ENCODE assay signal across 1 cellular context in genomic region chr9:93202919-93203712, GRCh38.
TF ChIP-seq lines count a peak whose summit lies in the region.

No MANE protein-coding gene starts in this region.

TF ChIP-seq in HepG2, 621 proteins besides CTCF, POLR2A, EP300 and RAD21 (continued from another document):
- TF ChIP-seq ZNF318 (CRISPR knock-in tag; IDR thresholded peaks at IDR 0.05) (no peak), ZNF609 (CRISPR knock-in tag; IDR thresholded peaks at IDR 0.05; ENCODE audit: borderline replicate concordance) (0 out of 2 replicates have a peak, but pooled peaks have one; percentile 17), TAF1 (CRISPR knock-in tag; IDR thresholded peaks at IDR 0.05) (no peak), ZNF782 (CRISPR knock-in tag; IDR thresholded peaks at IDR 0.05; ENCODE audit: borderline replicate concordance) (no peak), WIZ (CRISPR knock-in tag; IDR thresholded peaks at IDR 0.05) (no peak), ZMYM4 (CRISPR knock-in tag; IDR thresholded peaks at IDR 0.05) (no peak), TOPORS (CRISPR knock-in tag; IDR thresholded peaks at IDR 0.05) (no peak), ZFP1 (CRISPR knock-in tag; IDR thresholded peaks at IDR 0.05) (no peak), ZNF687 (CRISPR knock-in tag; IDR thresholded peaks at IDR 0.05) (peak; percentile 57), ZFY (CRISPR knock-in tag; IDR thresholded peaks at IDR 0.05) (0 out of 2 replicates have a peak, but pooled peaks have one; percentile 30), NCOA5 (CRISPR knock-in tag; IDR thresholded peaks at IDR 0.05) (no peak), ZNF101 (CRISPR knock-in tag; IDR thresholded peaks at IDR 0.05; ENCODE audit: borderline replicate concordance, low read depth) (no peak), ZNF672 (CRISPR knock-in tag; IDR thresholded peaks at IDR 0.05) (no peak), STAT5B (CRISPR knock-in tag; IDR thresholded peaks at IDR 0.05) (no peak), YY1 (IDR thresholded peaks at IDR 0.05; ENCODE audit: insufficient read depth, insufficient replicate concordance, low read depth, low read length) (no peak), ZNF567 (CRISPR knock-in tag; IDR thresholded peaks at IDR 0.05; ENCODE audit: borderline replicate concordance) (no peak), ZFP36L1 (CRISPR knock-in tag; IDR thresholded peaks at IDR 0.05) (no peak), FOXK2 (IDR thresholded peaks at IDR 0.05) (no peak), MXD4 (CRISPR knock-in tag; IDR thresholded peaks at IDR 0.05) (0 out of 2 replicates have a peak, but pooled peaks have one; percentile 8), STAT6 (CRISPR knock-in tag; IDR thresholded peaks at IDR 0.05; ENCODE audit: borderline replicate concordance) (no peak)
